10 cellular contexts compared by ENCODE assay signal in the genomic region with DNA sequence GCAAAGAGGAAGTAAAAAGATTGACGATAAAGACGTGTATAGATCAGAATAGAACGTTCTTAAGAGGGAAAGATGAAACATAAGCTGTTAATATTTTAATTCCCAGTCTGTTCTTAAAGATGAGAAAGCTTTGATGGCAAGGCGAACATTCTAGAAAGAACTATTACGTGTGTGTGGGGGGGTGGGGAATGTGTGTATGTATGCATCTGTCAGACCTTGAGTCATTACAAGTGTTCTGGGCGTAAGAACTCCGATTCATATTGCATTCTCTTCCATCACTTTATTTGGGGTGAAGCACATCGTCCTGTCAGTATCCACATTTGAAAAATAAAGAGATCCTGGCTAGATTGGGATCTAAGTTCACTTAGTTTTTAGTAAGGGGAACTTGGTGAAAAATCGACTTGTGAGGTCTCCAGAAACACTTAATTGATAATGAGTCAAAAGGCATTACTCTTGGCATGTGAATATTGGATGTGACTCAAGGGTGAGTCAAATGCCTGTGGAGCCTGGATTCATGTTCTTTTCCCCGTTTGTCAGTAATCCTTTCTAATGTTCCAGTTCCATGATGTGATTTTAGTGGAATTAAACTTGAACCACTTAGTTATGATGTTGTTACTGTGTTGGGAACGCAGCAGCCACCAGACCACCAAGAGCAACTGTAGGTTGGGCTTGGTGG. TPM values are rescaled to one million over a fixed set of nuclear protein-coding genes. Genes with fewer than 3 reads are reported as not detected.
A peak's percentile ranks its signal among the peaks of the same experiment; 100 is the strongest.
DNase-seq lines count a peak whose midpoint lies in the region; ATAC-seq, FAIRE-seq and TF ChIP-seq lines count a peak whose summit lies in the region.
"Had no signal": no experiment of that assay in that cellular context is flagged by ENCODE, and none has a peak within 500 bp of the region (broad histone marks: within the 10 kb centered on the region; RNA-seq: fewer than 3 reads in every experiment).

No MANE protein-coding gene starts in this region.

- H3K79me2 ChIP-seq in endothelial cell of umbilical vein (ENCODE audit: control insufficient read depth, insufficient read depth, low read length) = peaks cover 73% of the 10 kb centered on the region

- H3K9ac ChIP-seq in endothelial cell of umbilical vein (replicated peaks; ENCODE audit: extremely low read depth, insufficient read depth, low read length) = peak overlapping the region; percentile 68

- peaks cover 0 to 3% of the 10 kb centered on the region in 2 experiments for H3K36me3 ChIP-seq in endothelial cell of umbilical vein (ENCODE audit: control insufficient read depth in 2 of 2, extremely low read depth in 1 of 2, insufficient read depth in 2 of 2, low read length in 2 of 2)

- peak; percentile 68 for DNase-seq in GM04504 (ENCODE audit: low read depth)
- DNase-seq in RKO (ENCODE audit: low spot score) = peak; percentile 90
- DNase-seq in endothelial cell of umbilical vein (ENCODE audit: low read depth, low spot score) = peak; percentile 77
- DNase-seq in retinal pigment epithelial cell (ENCODE audit: low read depth) = peak; percentile 68
- no peak for DNase-seq in cerebellar nuclear complex (lab: John Stamatoyannopoulos, UW)
- DNase-seq in mesenteric fat pad (ENCODE audit: low spot score) = no peak
- no peak for DNase-seq in activated CD4-positive, CD25-positive, alpha-beta regulatory T cell (lab: John Stamatoyannopoulos, UW)
- DNase-seq: amygdala, small intestine had no signal

- dilution Hi-C loops in endothelial cell of umbilical vein (cut with MboI; ENCODE audit: extremely low pct_ligation_motif_present, low sequenced_read_pairs) = no loop called here

- H3K4me1 ChIP-seq in endothelial cell of umbilical vein (ENCODE audit: control insufficient read depth, extremely low read depth, insufficient read depth, low read length) = peaks cover 62% of the 10 kb centered on the region

- intact Hi-C loops in endothelial cell of umbilical vein (cut with micrococcal nuclease) = loop anchor here (2.0 kb wide), 1 partner anchor 29 kb away; no protein-coding TSS in a partner anchor

- H3K4me3 ChIP-seq in endothelial cell of umbilical vein (replicated peaks in 1 of 3; ENCODE audit: insufficient read depth in 1 of 3, low read depth in 1 of 3, low read length in 3 of 3) = peak overlapping the region in 1 of 3 experiments; percentile 32
- H3K4me3 ChIP-seq in retinal pigment epithelial cell (ENCODE audit: low read length) = peak overlapping the region; percentile 61

- peak; percentile 89 for FAIRE-seq in endothelial cell of umbilical vein (lab: Jason Lieb, UNC)
- FAIRE-seq: small intestine had no signal

- POLR2A ChIA-PET in endothelial cell of umbilical vein (lab: Charles Lee) = interaction anchor here (0.7 kb wide), 1 partner anchor 1232 kb away, joined by 6 read pairs; no protein-coding TSS in a partner anchor

- H3K9me1 ChIP-seq in endothelial cell of umbilical vein (replicated peaks; ENCODE audit: control insufficient read depth, extremely low read depth, insufficient read depth, low read length) = no peaks in the 10 kb centered on the region

- CTCF ChIA-PET in endothelial cell of umbilical vein (lab: Charles Lee) = no interaction called here

- H4K20me1 ChIP-seq in endothelial cell of umbilical vein (replicated peaks; ENCODE audit: control insufficient read depth, extremely low read depth, insufficient read depth, low read length) = no peaks in the 10 kb centered on the region

- TF ChIP-seq CTCF in endothelial cell of umbilical vein (IDR thresholded peaks at IDR 0.05; ENCODE audit: extremely low read depth in 1 of 2, insufficient read depth in 1 of 2, low read depth in 1 of 2, low read length in 2 of 2) (no peak), retinal pigment epithelial cell (conservative IDR thresholded peaks at IDR 0.05; ENCODE audit: low read depth, low read length) (no peak)

- ATAC-seq in GM18867 (IDR thresholded peaks at IDR 0.05; ENCODE audit: unreplicated experiment) = no peak

- no peaks in the 10 kb centered on the region for H3K9me3 ChIP-seq in endothelial cell of umbilical vein (replicated peaks; ENCODE audit: control insufficient read depth, insufficient read depth, low read length)

- no peak for TF ChIP-seq POLR2A in endothelial cell of umbilical vein (IDR thresholded peaks at IDR 0.05; ENCODE audit: low read depth, low read length)

- peak overlapping the region; percentile 37 for H3K4me2 ChIP-seq in endothelial cell of umbilical vein (ENCODE audit: insufficient read depth, low read length)

- H3K27me3 ChIP-seq in endothelial cell of umbilical vein (ENCODE audit: control insufficient read depth in 2 of 2, insufficient read depth in 2 of 2, low read length in 2 of 2) = no peaks in the 10 kb centered on the region

- peak overlapping the region; percentile 84 for H3K27ac ChIP-seq in endothelial cell of umbilical vein (ENCODE audit: insufficient read depth, low read depth, low read length)

- BruUV-seq in endothelial cell of umbilical vein (replicated peaks; lab: Mats Ljungman, UMichigan) = TSS peak; percentile 36

- no peak overlapping the region for H2AFZ ChIP-seq in endothelial cell of umbilical vein (ENCODE audit: low read depth, low read length)

TF ChIP-seq in endothelial cell of umbilical vein, 7 proteins besides CTCF, POLR2A, EP300 and RAD21:
- TF ChIP-seq FOS (IDR thresholded peaks at IDR 0.05; ENCODE audit: borderline replicate concordance, insufficient read depth, low read length) (peak; percentile 79), JUN (IDR thresholded peaks at IDR 0.05; ENCODE audit: borderline replicate concordance, insufficient read depth, insufficient read length, low read depth) (peak; percentile 73), MYC (IDR thresholded peaks at IDR 0.05; ENCODE audit: low read depth, low read length) (no peak), EZH2 (IDR thresholded peaks at IDR 0.05; ENCODE audit: borderline replicate concordance, low read depth, low read length, severe bottlenecking) (no peak)
- TF ChIP-seq, protein P1, sequence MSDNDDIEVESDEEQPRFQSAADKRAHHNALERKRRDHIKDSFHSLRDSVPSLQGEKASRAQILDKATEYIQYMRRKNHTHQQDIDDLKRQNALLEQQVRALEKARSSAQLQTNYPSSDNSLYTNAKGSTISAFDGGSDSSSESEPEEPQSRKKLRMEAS (IDR thresholded peaks at IDR 0.05; ENCODE audit: insufficient read depth, insufficient read length) = no peak

RNA-seq across cellular contexts. Expression of a gene that starts 3.1 kb away (rescaled TPM):
- total RNA-seq in endothelial cell of umbilical vein (173 and 177 TPM in 2 replicates), mesenteric fat pad (41.8 TPM)
- 45.5 and 57.1 TPM in 2 replicates for polyA plus RNA-seq in endothelial cell of umbilical vein
- polyA plus RNA-seq in endothelial cell of umbilical vein (2011; cell fraction: cytosol; rRNA removed) = 91.1 and 95.9 TPM in 2 replicates
- 38.6 and 56.7 TPM in 2 replicates for polyA plus RNA-seq in endothelial cell of umbilical vein (2011; cell fraction: nucleus; rRNA removed)
- polyA plus RNA-seq in endothelial cell of umbilical vein (2012) = 171 and 211 TPM in 2 replicates
- 41.3 and 48.6 TPM in 2 replicates for polyA minus RNA-seq in endothelial cell of umbilical vein
- polyA minus RNA-seq in endothelial cell of umbilical vein (2011; cell fraction: cytosol; rRNA and poly(A)+ RNA removed) = 167 TPM
- 20.0 and 22.6 TPM in 2 replicates for polyA minus RNA-seq in endothelial cell of umbilical vein (2011; cell fraction: nucleus; rRNA and poly(A)+ RNA removed)

Comparison
In these comparisons a context has a peak if more than half of its experiments do, and no peak if none do; other contexts are left out.
1. DNase-seq: peak in GM04504 (single experiment), RKO (single experiment), endothelial cell of umbilical vein (single experiment) and retinal pigment epithelial cell (single experiment); none in cerebellar nuclear complex (0 of 2), mesenteric fat pad (single experiment) and activated CD4-positive, CD25-positive, alpha-beta regulatory T cell (0 of 4).